In the genomic region with DNA sequence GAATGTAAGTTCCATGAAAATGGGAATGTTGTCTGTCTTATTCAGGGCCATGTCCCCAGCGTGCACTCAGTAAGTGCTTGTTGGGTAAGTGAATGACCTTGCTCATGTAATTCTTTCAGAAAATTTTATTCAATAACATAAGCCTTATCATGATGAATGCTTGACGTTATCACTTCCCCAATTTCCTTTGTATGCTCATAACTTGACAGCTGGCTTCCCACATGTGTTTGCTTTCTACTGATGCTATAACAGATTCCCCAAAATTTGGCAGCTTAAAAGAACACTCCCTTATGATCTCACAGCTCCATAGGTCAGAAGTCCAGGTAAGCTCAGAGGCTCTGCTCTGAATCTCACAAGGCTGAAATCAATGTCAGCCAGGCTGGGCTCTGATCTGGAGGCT, we compare ENCODE assay signal across 3 cellular contexts.
A peak's percentile ranks its signal among the peaks of the same experiment; 100 is the strongest.
TF ChIP-seq lines count a peak whose summit lies in the region.

No MANE protein-coding gene starts in this region.

TF ChIP-seq in GM12891, 5 proteins besides CTCF, POLR2A, EP300 and RAD21:
- peak; percentile 26; the same call in 1 of the 2 replicates for TF ChIP-seq SPI1 (IDR thresholded peaks at IDR 0.05; ENCODE audit: low read depth, low read length)
- TF ChIP-seq POLR2AphosphoS5 (IDR thresholded peaks at IDR 0.05; ENCODE audit: low read depth, low read length): no peak
- TF ChIP-seq TAF1 (IDR thresholded peaks at IDR 0.05; ENCODE audit: low read depth, low read length): no peak
- no peak for TF ChIP-seq PAX5 (IDR thresholded peaks at IDR 0.05; ENCODE audit: insufficient read depth, low read length, severe bottlenecking)
- TF ChIP-seq POU2F2 (IDR thresholded peaks at IDR 0.05; ENCODE audit: low read depth, low read length): no peak

TF ChIP-seq in SK-N-SH, 30 proteins besides CTCF, POLR2A, EP300 and RAD21:
- TF ChIP-seq NRF1 (IDR thresholded peaks at IDR 0.05; ENCODE audit: low read depth, low read length): no peak
- TF ChIP-seq, protein P1, sequence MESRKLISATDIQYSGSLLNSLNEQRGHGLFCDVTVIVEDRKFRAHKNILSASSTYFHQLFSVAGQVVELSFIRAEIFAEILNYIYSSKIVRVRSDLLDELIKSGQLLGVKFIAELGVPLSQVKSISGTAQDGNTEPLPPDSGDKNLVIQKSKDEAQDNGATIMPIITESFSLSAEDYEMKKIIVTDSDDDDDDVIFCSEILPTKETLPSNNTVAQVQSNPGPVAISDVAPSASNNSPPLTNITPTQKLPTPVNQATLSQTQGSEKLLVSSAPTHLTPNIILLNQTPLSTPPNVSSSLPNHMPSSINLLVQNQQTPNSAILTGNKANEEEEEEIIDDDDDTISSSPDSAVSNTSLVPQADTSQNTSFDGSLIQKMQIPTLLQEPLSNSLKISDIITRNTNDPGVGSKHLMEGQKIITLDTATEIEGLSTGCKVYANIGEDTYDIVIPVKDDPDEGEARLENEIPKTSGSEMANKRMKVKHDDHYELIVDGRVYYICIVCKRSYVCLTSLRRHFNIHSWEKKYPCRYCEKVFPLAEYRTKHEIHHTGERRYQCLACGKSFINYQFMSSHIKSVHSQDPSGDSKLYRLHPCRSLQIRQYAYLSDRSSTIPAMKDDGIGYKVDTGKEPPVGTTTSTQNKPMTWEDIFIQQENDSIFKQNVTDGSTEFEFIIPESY (IDR thresholded peaks at IDR 0.05; ENCODE audit: borderline replicate concordance, low read depth): no peak
- TF ChIP-seq MXI1 (IDR thresholded peaks at IDR 0.05; ENCODE audit: low read depth, low read length): peak; percentile 21; the same call in 1 of the 2 replicates
- TF ChIP-seq CHD2 (IDR thresholded peaks at IDR 0.05; ENCODE audit: low read length, partially characterized antibody): peak; percentile 34
- TF ChIP-seq ELF1 (IDR thresholded peaks at IDR 0.05): no peak
- TF ChIP-seq NFIC (IDR thresholded peaks at IDR 0.05; ENCODE audit: borderline replicate concordance): no peak
- peak; percentile 68; the same call in 1 of the 2 replicates for TF ChIP-seq RCOR1 (IDR thresholded peaks at IDR 0.05; ENCODE audit: low read length)
- 0 out of 2 replicates have a peak, but pooled peaks have one; percentile 14 for TF ChIP-seq GATA2 (CRISPR knock-in tag; IDR thresholded peaks at IDR 0.05)
- TF ChIP-seq, protein P2, sequence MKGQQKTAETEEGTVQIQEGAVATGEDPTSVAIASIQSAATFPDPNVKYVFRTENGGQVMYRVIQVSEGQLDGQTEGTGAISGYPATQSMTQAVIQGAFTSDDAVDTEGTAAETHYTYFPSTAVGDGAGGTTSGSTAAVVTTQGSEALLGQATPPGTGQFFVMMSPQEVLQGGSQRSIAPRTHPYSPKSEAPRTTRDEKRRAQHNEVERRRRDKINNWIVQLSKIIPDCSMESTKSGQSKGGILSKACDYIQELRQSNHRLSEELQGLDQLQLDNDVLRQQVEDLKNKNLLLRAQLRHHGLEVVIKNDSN (IDR thresholded peaks at IDR 0.05; ENCODE audit: borderline replicate concordance, low read depth): no peak

TF ChIP-seq in endothelial cell of umbilical vein, 7 proteins besides CTCF, POLR2A, EP300 and RAD21:
- TF ChIP-seq MYC (IDR thresholded peaks at IDR 0.05; ENCODE audit: low read depth, low read length) (no peak), POLR2AphosphoS5 (IDR thresholded peaks at IDR 0.05; ENCODE audit: insufficient read depth, low read depth, low read length) (no peak)
TF ChIP-seq in endothelial cell of umbilical vein: peak in this region for 0.
